2 cellular contexts compared by ENCODE assay signal in genomic region chr5:95725071-95725820, GRCh38.
TF ChIP-seq lines count a peak whose summit lies in the region.

No MANE protein-coding gene starts in this region.

TF ChIP-seq in SK-N-SH, 30 proteins besides CTCF, POLR2A, EP300 and RAD21 (continued from another document):
- TF ChIP-seq IRF3 (IDR thresholded peaks at IDR 0.05; ENCODE audit: low read depth, low read length) (no peak), TAF1 (IDR thresholded peaks at IDR 0.05; ENCODE audit: borderline replicate concordance, low read depth, low read length) (no peak), FOSL2 (IDR thresholded peaks at IDR 0.05; ENCODE audit: borderline replicate concordance, low read depth) (no peak), GATA2 (CRISPR knock-in tag; IDR thresholded peaks at IDR 0.05) (no peak), NRF1 (IDR thresholded peaks at IDR 0.05; ENCODE audit: low read depth, low read length) (no peak), MEF2A (IDR thresholded peaks at IDR 0.05; ENCODE audit: borderline replicate concordance, low read depth) (no peak)
- TF ChIP-seq, protein P1, sequence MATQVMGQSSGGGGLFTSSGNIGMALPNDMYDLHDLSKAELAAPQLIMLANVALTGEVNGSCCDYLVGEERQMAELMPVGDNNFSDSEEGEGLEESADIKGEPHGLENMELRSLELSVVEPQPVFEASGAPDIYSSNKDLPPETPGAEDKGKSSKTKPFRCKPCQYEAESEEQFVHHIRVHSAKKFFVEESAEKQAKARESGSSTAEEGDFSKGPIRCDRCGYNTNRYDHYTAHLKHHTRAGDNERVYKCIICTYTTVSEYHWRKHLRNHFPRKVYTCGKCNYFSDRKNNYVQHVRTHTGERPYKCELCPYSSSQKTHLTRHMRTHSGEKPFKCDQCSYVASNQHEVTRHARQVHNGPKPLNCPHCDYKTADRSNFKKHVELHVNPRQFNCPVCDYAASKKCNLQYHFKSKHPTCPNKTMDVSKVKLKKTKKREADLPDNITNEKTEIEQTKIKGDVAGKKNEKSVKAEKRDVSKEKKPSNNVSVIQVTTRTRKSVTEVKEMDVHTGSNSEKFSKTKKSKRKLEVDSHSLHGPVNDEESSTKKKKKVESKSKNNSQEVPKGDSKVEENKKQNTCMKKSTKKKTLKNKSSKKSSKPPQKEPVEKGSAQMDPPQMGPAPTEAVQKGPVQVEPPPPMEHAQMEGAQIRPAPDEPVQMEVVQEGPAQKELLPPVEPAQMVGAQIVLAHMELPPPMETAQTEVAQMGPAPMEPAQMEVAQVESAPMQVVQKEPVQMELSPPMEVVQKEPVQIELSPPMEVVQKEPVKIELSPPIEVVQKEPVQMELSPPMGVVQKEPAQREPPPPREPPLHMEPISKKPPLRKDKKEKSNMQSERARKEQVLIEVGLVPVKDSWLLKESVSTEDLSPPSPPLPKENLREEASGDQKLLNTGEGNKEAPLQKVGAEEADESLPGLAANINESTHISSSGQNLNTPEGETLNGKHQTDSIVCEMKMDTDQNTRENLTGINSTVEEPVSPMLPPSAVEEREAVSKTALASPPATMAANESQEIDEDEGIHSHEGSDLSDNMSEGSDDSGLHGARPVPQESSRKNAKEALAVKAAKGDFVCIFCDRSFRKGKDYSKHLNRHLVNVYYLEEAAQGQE (IDR thresholded peaks at IDR 0.05; ENCODE audit: low read depth, low read length): no peak
TF ChIP-seq in SK-N-SH: peak in this region for 0.

TF ChIP-seq in SK-N-SH treated with all-trans-retinoic acid at 6 μM for 48 hours, 23 proteins besides CTCF, POLR2A, EP300 and RAD21 (continued from another document):
- TF ChIP-seq CREB5 (CRISPR knock-in tag; IDR thresholded peaks at IDR 0.05; ENCODE audit: low read depth): no peak
- TF ChIP-seq TOX (CRISPR knock-in tag; IDR thresholded peaks at IDR 0.05; ENCODE audit: borderline replicate concordance): no peak
- TF ChIP-seq ARNTL (CRISPR knock-in tag; IDR thresholded peaks at IDR 0.05; ENCODE audit: borderline replicate concordance, low read depth): no peak
- TF ChIP-seq CSDC2 (CRISPR knock-in tag; IDR thresholded peaks at IDR 0.05): no peak
- no peak for TF ChIP-seq CSRNP3 (CRISPR knock-in tag; IDR thresholded peaks at IDR 0.05)
- TF ChIP-seq PPARA (CRISPR knock-in tag; IDR thresholded peaks at IDR 0.05; ENCODE audit: borderline replicate concordance): no peak
- TF ChIP-seq GLIS3 (CRISPR knock-in tag; IDR thresholded peaks at IDR 0.05): no peak
- TF ChIP-seq ZNF565 (CRISPR knock-in tag; conservative IDR thresholded peaks at IDR 0.05; ENCODE audit: low read depth): no peak
- no peak for TF ChIP-seq BACH2 (CRISPR knock-in tag; IDR thresholded peaks at IDR 0.05; ENCODE audit: borderline replicate concordance)
- TF ChIP-seq TCF4 (CRISPR knock-in tag; IDR thresholded peaks at IDR 0.05; ENCODE audit: borderline replicate concordance): no peak
- no peak for TF ChIP-seq TSHZ2 (CRISPR knock-in tag; IDR thresholded peaks at IDR 0.05)
- TF ChIP-seq, protein P2, sequence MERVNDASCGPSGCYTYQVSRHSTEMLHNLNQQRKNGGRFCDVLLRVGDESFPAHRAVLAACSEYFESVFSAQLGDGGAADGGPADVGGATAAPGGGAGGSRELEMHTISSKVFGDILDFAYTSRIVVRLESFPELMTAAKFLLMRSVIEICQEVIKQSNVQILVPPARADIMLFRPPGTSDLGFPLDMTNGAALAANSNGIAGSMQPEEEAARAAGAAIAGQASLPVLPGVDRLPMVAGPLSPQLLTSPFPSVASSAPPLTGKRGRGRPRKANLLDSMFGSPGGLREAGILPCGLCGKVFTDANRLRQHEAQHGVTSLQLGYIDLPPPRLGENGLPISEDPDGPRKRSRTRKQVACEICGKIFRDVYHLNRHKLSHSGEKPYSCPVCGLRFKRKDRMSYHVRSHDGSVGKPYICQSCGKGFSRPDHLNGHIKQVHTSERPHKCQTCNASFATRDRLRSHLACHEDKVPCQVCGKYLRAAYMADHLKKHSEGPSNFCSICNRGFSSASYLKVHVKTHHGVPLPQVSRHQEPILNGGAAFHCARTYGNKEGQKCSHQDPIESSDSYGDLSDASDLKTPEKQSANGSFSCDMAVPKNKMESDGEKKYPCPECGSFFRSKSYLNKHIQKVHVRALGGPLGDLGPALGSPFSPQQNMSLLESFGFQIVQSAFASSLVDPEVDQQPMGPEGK (CRISPR knock-in tag; IDR thresholded peaks at IDR 0.05; ENCODE audit: borderline replicate concordance): no peak
- no peak for TF ChIP-seq ZC3H10 (CRISPR knock-in tag; IDR thresholded peaks at IDR 0.05)
- TF ChIP-seq ZNF8 (CRISPR knock-in tag; IDR thresholded peaks at IDR 0.05): no peak
- TF ChIP-seq RARB (CRISPR knock-in tag; IDR thresholded peaks at IDR 0.05): no peak
- no peak for TF ChIP-seq OSR1 (CRISPR knock-in tag; IDR thresholded peaks at IDR 0.05)
- TF ChIP-seq ZFP30 (CRISPR knock-in tag; IDR thresholded peaks at IDR 0.05): no peak
